In the genomic region with DNA sequence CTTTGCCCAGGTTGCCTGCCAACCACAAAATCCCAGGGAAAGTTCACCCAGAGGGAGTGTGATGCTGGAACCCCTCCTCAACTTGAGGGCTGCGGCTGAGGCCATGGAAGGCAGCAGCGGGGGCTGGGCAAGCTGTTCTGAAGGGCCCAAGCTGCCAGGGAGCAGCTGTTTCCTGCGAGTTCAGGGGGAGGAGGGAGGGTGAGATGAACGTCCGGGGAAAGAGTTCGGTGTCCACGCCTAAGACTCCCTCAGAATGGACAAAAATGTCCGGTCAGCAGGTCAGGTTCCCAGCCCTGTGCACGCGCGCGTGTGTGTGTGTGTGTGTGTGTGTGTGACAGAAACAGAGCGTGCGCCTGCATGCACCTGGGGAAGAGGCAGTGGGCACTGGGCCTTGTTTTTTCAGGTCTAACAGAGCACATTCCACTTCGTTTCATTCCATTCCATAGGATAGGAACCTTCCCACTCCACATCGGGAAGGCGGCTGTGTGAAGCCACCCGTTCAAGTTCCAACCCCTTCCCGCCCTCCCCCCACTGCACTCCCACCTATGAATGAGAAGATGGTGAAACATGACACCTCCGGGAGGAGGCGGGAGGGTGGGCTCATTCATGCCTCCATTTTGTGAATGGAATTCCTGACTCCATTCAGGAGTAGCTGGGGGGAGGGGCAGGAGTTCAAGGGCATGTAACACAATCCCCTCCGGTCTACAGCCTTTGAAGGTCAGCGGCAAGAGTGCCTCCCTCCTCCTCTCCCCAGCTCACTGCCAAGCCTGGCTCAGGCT, we compare ENCODE assay signal across 8 cellular contexts. TPM values are rescaled to one million over a fixed set of nuclear protein-coding genes. Genes with fewer than 3 reads are reported as not detected.
DNase-seq lines count a peak whose midpoint lies in the region; ATAC-seq lines count a peak whose summit lies in the region.

No MANE protein-coding gene starts in this region.

- ATAC-seq in GM18502 (IDR thresholded peaks at IDR 0.05; ENCODE audit: poor library complexity, unreplicated experiment) (no peak), GM21619 (IDR thresholded peaks at IDR 0.05; ENCODE audit: unreplicated experiment) (no peak), GM18909 (IDR thresholded peaks at IDR 0.05; ENCODE audit: poor library complexity, unreplicated experiment) (no peak)

- DNase-seq in DMS153 treated with DMSO at 0.1 percent for 48 hours (lab: John Stamatoyannopoulos, UW; ENCODE audit: unreplicated experiment) (peak; percentile 78), NCI-H2196 treated with DMSO at 0.1 percent for 48 hours (lab: John Stamatoyannopoulos, UW; ENCODE audit: unreplicated experiment) (peak; percentile 94), dermis blood vessel endothelial cell (peak; percentile 92), lung microvascular endothelial cell (ENCODE audit: low read depth in 2 of 2) (peak; percentile 85 to 87), hippocampal formation (lab: John Stamatoyannopoulos, UW) (no peak)

RNA-seq across cellular contexts. Expression of gene ETV4, which starts 15.6 kb away (rescaled TPM):
- total RNA-seq in dermis blood vessel endothelial cell (3.2 and 13.5 TPM in 2 replicates), lung microvascular endothelial cell (2.4 and 4.4 TPM in 2 replicates)

RNA-seq across cellular contexts. Expression of gene DHX8, which starts 46.7 kb away (rescaled TPM):
- total RNA-seq in dermis blood vessel endothelial cell (44.2 and 62.2 TPM in 2 replicates), lung microvascular endothelial cell (34.4 and 48.2 TPM in 2 replicates)

Comparison
In these comparisons a context has a peak if more than half of its experiments do, and no peak if none do; other contexts are left out.
1. DNase-seq: peak in DMS153 treated with DMSO at 0.1 percent for 48 hours (single experiment), NCI-H2196 treated with DMSO at 0.1 percent for 48 hours (single experiment), dermis blood vessel endothelial cell (single experiment) and lung microvascular endothelial cell (2 of 2); none in hippocampal formation (0 of 2).